In genomic region chr5:172618574-172619365, GRCh38 we compare ENCODE assay signal across 17 cellular contexts. TPM values are rescaled to one million over a fixed set of nuclear protein-coding genes. Genes with fewer than 3 reads are reported as not detected.
DNase-seq lines count a peak whose midpoint lies in the region; ATAC-seq, FAIRE-seq and TF ChIP-seq lines count a peak whose summit lies in the region.
"Had no signal": no experiment of that assay in that cellular context is flagged by ENCODE, and none has a peak within 500 bp of the region (broad histone marks: within the 10 kb centered on the region; RNA-seq: fewer than 3 reads in every experiment).

No MANE protein-coding gene starts in this region.

- WGBS in HepG2 (ENCODE audit: low lambda C conversion rate): 73% methylated on average over 8 of the region's 12 CpGs

- ATAC-seq in natural killer cell treated with Interleukin-12 subunit alpha and Interleukin-12 subunit beta and Interleukin-15 and Interleukin-18, amount 100 ng/mL, for 72 hours: no peak
- ATAC-seq in natural killer cell (no peak), HepG2 (no peak), sciatic nerve (no peak), GM21529 (IDR thresholded peaks at IDR 0.05; ENCODE audit: unreplicated experiment) (no peak)

- POLR2A ChIA-PET in HepG2 (lab: Yijun Ruan, JAX): no interaction called here

- no peak for FAIRE-seq in HepG2 (lab: Jason Lieb, UNC)
- FAIRE-seq: A204.1, GM18507, HTR-8/SVneo had no signal

- no peak overlapping the region for H3K9ac ChIP-seq in HepG2 (ENCODE audit: insufficient read depth, low read depth, low read length)

- no peaks in the 10 kb centered on the region for H3K9me3 Mint-ChIP-seq in natural killer cell treated with Interleukin-12 subunit alpha and Interleukin-12 subunit beta and Interleukin-15 and Interleukin-18, amount 100 ng/mL, for 72 hours
- no peaks in the 10 kb centered on the region for H3K9me3 Mint-ChIP-seq in natural killer cell
- H3K9me3 Mint-ChIP-seq: CD4-positive, alpha-beta T cell had no signal

- CTCF ChIA-PET in HepG2 (lab: Yijun Ruan, JAX; ENCODE audit: low intra/inter-chr PET ratio, low total read pairs): no interaction called here

- no peaks in the 10 kb centered on the region for H3K4me1 Mint-ChIP-seq in natural killer cell treated with Interleukin-12 subunit alpha and Interleukin-12 subunit beta and Interleukin-15 and Interleukin-18, amount 100 ng/mL, for 72 hours (ENCODE audit: low read depth in 2 of 2)
- H3K4me1 Mint-ChIP-seq in natural killer cell: no peaks in the 10 kb centered on the region

- H3K36me3 Mint-ChIP-seq in natural killer cell treated with Interleukin-12 subunit alpha and Interleukin-12 subunit beta and Interleukin-15 and Interleukin-18, amount 100 ng/mL, for 72 hours: no peaks in the 10 kb centered on the region
- no peaks in the 10 kb centered on the region for H3K36me3 Mint-ChIP-seq in natural killer cell

- no peak overlapping the region for H3K27ac Mint-ChIP-seq in natural killer cell treated with Interleukin-12 subunit alpha and Interleukin-12 subunit beta and Interleukin-15 and Interleukin-18, amount 100 ng/mL, for 72 hours
- H3K27ac Mint-ChIP-seq in natural killer cell: no peak overlapping the region
- H3K27ac Mint-ChIP-seq: B cell; CD4-positive, alpha-beta T cell had no signal

- no peak overlapping the region for H2AFZ ChIP-seq in HepG2 (ENCODE audit: low read length)

- H3K4me1 ChIP-seq in HepG2 (ENCODE audit: insufficient read depth, low read length): 0 out of 2 replicates have a peak, but pooled peaks cover 7% of the 10 kb centered on the region

- H3K27me3 ChIP-seq in HepG2 (ENCODE audit: control insufficient read depth in 1 of 2, insufficient read depth in 2 of 2, low read length in 2 of 2): peaks cover 5 to 54% of the 10 kb centered on the region in 2 experiments; a peak in 4 of 5 replicates

- TF ChIP-seq RAD21 in HepG2 (CRISPR knock-in tag; IDR thresholded peaks at IDR 0.05): no peak

- TF ChIP-seq EP300 in HepG2 (IDR thresholded peaks at IDR 0.05; ENCODE audit: low read depth in 2 of 2, low read length in 2 of 2) (no peak), HepG2 (CRISPR knock-in tag; IDR thresholded peaks at IDR 0.05; ENCODE audit: borderline replicate concordance) (no peak)

- no peaks in the 10 kb centered on the region for H4K20me1 ChIP-seq in HepG2 (ENCODE audit: insufficient read depth, low read length)

- H3K27ac ChIP-seq in HepG2 (ENCODE audit: extremely low read length, insufficient read depth, low read length): no peak overlapping the region

- no peak overlapping the region for H3K4me3 Mint-ChIP-seq in natural killer cell treated with Interleukin-12 subunit alpha and Interleukin-12 subunit beta and Interleukin-15 and Interleukin-18, amount 100 ng/mL, for 72 hours
- no peak overlapping the region for H3K4me3 Mint-ChIP-seq in natural killer cell
- H3K4me3 Mint-ChIP-seq: B cell; CD4-positive, alpha-beta T cell had no signal

- H3K79me2 ChIP-seq in HepG2 (ENCODE audit: insufficient read depth, low read length): no peaks in the 10 kb centered on the region

- peaks cover 0 to 8% of the 10 kb centered on the region in 2 donors for H3K27me3 Mint-ChIP-seq in natural killer cell treated with Interleukin-12 subunit alpha and Interleukin-12 subunit beta and Interleukin-15 and Interleukin-18, amount 100 ng/mL, for 72 hours
- H3K27me3 Mint-ChIP-seq in natural killer cell (ENCODE audit: low read depth in 2 of 2): peaks cover 0 to 3% of the 10 kb centered on the region in 2 donors
- H3K27me3 Mint-ChIP-seq: CD4-positive, alpha-beta T cell had no signal

- no peak for TF ChIP-seq POLR2A in HepG2 (IDR thresholded peaks at IDR 0.05; ENCODE audit: insufficient read depth in 1 of 2, low read depth in 2 of 2, low read length in 2 of 2)

- peak; percentile 28 for DNase-seq in natural killer cell treated with Interleukin-12 subunit alpha and Interleukin-12 subunit beta and Interleukin-15 and Interleukin-18, amount 100 ng/mL, for 72 hours (ENCODE audit: low spot score)
- DNase-seq in natural killer cell (no peak), HepG2 (ENCODE audit: low spot score) (no peak), sciatic nerve (ENCODE audit: low spot score) (peak; percentile 31), NCI-H345 (lab: John Stamatoyannopoulos, UW) (no peak)
- no peak for DNase-seq in activated effector memory CD4-positive, alpha-beta T cell treated with anti-CD3 and anti-CD28 coated beads, Interleukin-2, amount 50 U/mL, for 16 hours
- DNase-seq: C1 segment of cervical spinal cord, Calu3, DMS 273 treated with DMSO at 0.1 percent for 48 hours, GOT3, HCEC 1CT had no signal

- H3K9me3 ChIP-seq in HepG2 (ENCODE audit: low read length): no peaks in the 10 kb centered on the region

- TF ChIP-seq CTCF in natural killer cell (IDR thresholded peaks at IDR 0.05) (no peak), HepG2 (CRISPR knock-in tag; IDR thresholded peaks at IDR 0.05) (no peak)

- H3K36me3 ChIP-seq in HepG2 (replicated peaks in 1 of 2; ENCODE audit: control insufficient read depth in 1 of 2, insufficient read depth in 2 of 2, low read length in 2 of 2): no peaks in the 10 kb centered on the region

- H3K4me3 ChIP-seq in HepG2 (replicated peaks in 1 of 3; ENCODE audit: insufficient read depth in 1 of 3, low read depth in 2 of 3, low read length in 3 of 3): no peak overlapping the region

- in situ Hi-C loops in HepG2 (cut with HindIII; ENCODE audit: extremely low pct_ligation_motif_present, low pct_unique_long_range_greater_than_20kb): no loop called here

- H3K4me2 ChIP-seq in HepG2 (ENCODE audit: low read depth, low read length): no peak overlapping the region

- intact Hi-C loops in natural killer cell (cut with micrococcal nuclease): no loop called here
- intact Hi-C loops in HepG2 (cut with micrococcal nuclease; ENCODE audit: unreplicated experiment): no loop called here
- intact Hi-C loops in sciatic nerve (cut with DNase I): no loop called here

- BruUV-seq in HepG2 (replicated peaks; lab: Mats Ljungman, UMichigan): no TSS peak

TF ChIP-seq in HepG2, 621 proteins besides CTCF, POLR2A, EP300 and RAD21:
- TF ChIP-seq ZNF768 (CRISPR knock-in tag; IDR thresholded peaks at IDR 0.05): peak; percentile 87
- TF ChIP-seq NR2C2 (CRISPR knock-in tag; IDR thresholded peaks at IDR 0.05; ENCODE audit: borderline replicate concordance): no peak

RNA-seq across cellular contexts. Expression of gene NEURL1B, which starts 22.3 kb away (rescaled TPM):
- under 1 TPM; 0.14 to 0.36 TPM for total RNA-seq in natural killer cell treated with Interleukin-12 subunit alpha and Interleukin-12 subunit beta and Interleukin-15 and Interleukin-18, amount 100 ng/mL, for 72 hours
- under 1 TPM; 0.28 to 0.54 (median 0.45) TPM for total RNA-seq in natural killer cell
- total RNA-seq in HepG2 (2016; rRNA removed; fragmentation: Illumina TruSeq; extraction: Trizol): 0.09 and 0.11 TPM in 2 replicates
- total RNA-seq in HepG2 (2016; cell fraction: cytosol; rRNA removed; fragmentation: Illumina TruSeq; extraction: Trizol; ENCODE audit: low read depth): not detected in 2 replicates
- 0.03 and 0.13 TPM in 2 replicates for total RNA-seq in HepG2 (2016; cell fraction: insoluble cytoplasmic fraction; rRNA removed; fragmentation: Illumina TruSeq; extraction: Trizol)
- total RNA-seq in HepG2 (2016; cell fraction: membrane; rRNA removed; fragmentation: Illumina TruSeq; extraction: Trizol): 0.03 TPM in 2 replicates
- 0.09 TPM in 1 of 2 replicates, not detected in the other for total RNA-seq in HepG2 (2016; cell fraction: nucleus; rRNA removed; fragmentation: Illumina TruSeq; extraction: Trizol)
- 0.13 and 0.14 TPM in 2 replicates for polyA plus RNA-seq in HepG2 (2011; rRNA removed)
- polyA plus RNA-seq in HepG2 (2011; cell fraction: cytosol; rRNA removed): 0.09 and 0.15 TPM in 2 replicates
- polyA plus RNA-seq in HepG2 (2011; cell fraction: nucleus; rRNA removed): 0.28 and 0.82 TPM in 2 replicates
- 0.20 and 0.31 TPM in 2 replicates for polyA plus RNA-seq in HepG2 (2012)
- polyA plus RNA-seq in HepG2 (2016; cell fraction: cytosol; fragmentation: Illumina TruSeq; extraction: Trizol; ENCODE audit: low read depth): 0.02 and 0.08 TPM in 2 replicates
- 0.03 and 0.09 TPM in 2 replicates for polyA plus RNA-seq in HepG2 (2016; cell fraction: insoluble cytoplasmic fraction; fragmentation: Illumina TruSeq; extraction: Trizol; ENCODE audit: low read depth)
- polyA plus RNA-seq in HepG2 (2016; cell fraction: membrane; fragmentation: Illumina TruSeq; extraction: Trizol; ENCODE audit: low read depth): 0.06 TPM in 1 of 2 replicates, not detected in the other
- 0.14 TPM in 1 of 2 replicates, not detected in the other for polyA plus RNA-seq in HepG2 (2016; cell fraction: nucleus; fragmentation: Illumina TruSeq; extraction: Trizol; ENCODE audit: insufficient read depth, low read depth)
- polyA minus RNA-seq in HepG2 (2011; rRNA and poly(A)+ RNA removed; ENCODE audit: low replicate concordance): 0.14 and 1.5 TPM in 2 replicates
- 0.09 and 0.20 TPM in 2 replicates for polyA minus RNA-seq in HepG2 (2011; cell fraction: cytosol; rRNA and poly(A)+ RNA removed)
- 0.13 and 0.25 TPM in 2 replicates for polyA minus RNA-seq in HepG2 (2011; cell fraction: nucleus; rRNA and poly(A)+ RNA removed)
- 53.7 TPM for total RNA-seq in sciatic nerve

Comparison
In these comparisons a context has a peak if more than half of its experiments do, and no peak if none do; other contexts are left out.
1. DNase-seq: peak in natural killer cell treated with Interleukin-12 subunit alpha and Interleukin-12 subunit beta and Interleukin-15 and Interleukin-18, amount 100 ng/mL, for 72 hours (single experiment) and sciatic nerve (single experiment); none in natural killer cell (single experiment), HepG2 (single experiment), NCI-H345 (single experiment) and activated effector memory CD4-positive, alpha-beta T cell treated with anti-CD3 and anti-CD28 coated beads, Interleukin-2, amount 50 U/mL, for 16 hours (single experiment).
2. RNA of gene NEURL1B, which starts 22.3 kb away (total RNA-seq): 53.7 TPM in sciatic nerve (single experiment); 0.28 to 0.54 TPM in natural killer cell, 0.14 to 0.36 TPM in natural killer cell treated with Interleukin-12 subunit alpha and Interleukin-12 subunit beta and Interleukin-15 and Interleukin-18, amount 100 ng/mL, for 72 hours and 0.03 to 0.13 TPM in HepG2; every median in the first group is over 10 times any median in the second.